In the genomic region with DNA sequence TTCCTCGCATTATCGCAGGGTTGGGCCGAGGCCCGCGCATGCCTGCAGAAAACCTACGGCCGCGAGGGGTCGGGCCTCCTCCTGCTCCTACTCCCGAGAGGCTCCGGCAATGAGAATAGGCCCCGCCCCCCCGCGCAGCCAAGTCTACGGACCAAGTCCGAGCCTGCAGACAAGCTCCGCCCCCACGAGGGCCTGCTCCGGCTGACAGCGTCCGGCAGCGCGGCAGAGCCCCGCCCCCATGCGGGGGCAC, we compare ENCODE assay signal across 7 cellular contexts. TPM values are rescaled to one million over a fixed set of nuclear protein-coding genes. Genes with fewer than 3 reads are reported as not detected.
A peak's percentile ranks its signal among the peaks of the same experiment; 100 is the strongest.
DNase-seq lines count a peak whose midpoint lies in the region; ATAC-seq, FAIRE-seq and TF ChIP-seq lines count a peak whose summit lies in the region.

No MANE protein-coding gene starts in this region.

- ATAC-seq in GM18502 (IDR thresholded peaks at IDR 0.05; ENCODE audit: poor library complexity, unreplicated experiment) (peak; percentile 80), HG03175 (IDR thresholded peaks at IDR 0.05; ENCODE audit: unreplicated experiment) (peak; percentile 73)

- FAIRE-seq in kidney (lab: Jason Lieb, UNC) = peak; percentile 94

- no peaks in the 10 kb centered on the region for H3K9me3 ChIP-seq in kidney (ENCODE audit: control insufficient read depth in 1 of 2, low read length in 2 of 2)

- H3K4me3 ChIP-seq in choroid plexus epithelial cell (ENCODE audit: low read depth, low read length) (peak overlapping the region; percentile 89), kidney (ENCODE audit: low read length in 2 of 2) (peak overlapping the region in 1 of 2 donors; percentile 95)

- intact Hi-C loops in kidney (cut with DNase I) = no loop called here

- peak overlapping the region in 1 of 2 donors; percentile 100 for H3K9ac ChIP-seq in kidney (ENCODE audit: low read length in 2 of 2)

- H3K27ac ChIP-seq in kidney (ENCODE audit: low read depth in 2 of 2, low read length in 2 of 2) = peak overlapping the region; percentile 100

- no peaks in the 10 kb centered on the region for H3K36me3 ChIP-seq in kidney (ENCODE audit: control insufficient read depth in 1 of 2, insufficient read depth in 2 of 2, low read length in 2 of 2)

- peaks cover 19 to 26% of the 10 kb centered on the region in 2 donors for H3K4me1 ChIP-seq in kidney (ENCODE audit: control insufficient read depth in 1 of 2, insufficient read depth in 1 of 2, low read depth in 1 of 2, low read length in 2 of 2)

- peak; percentile 51 for TF ChIP-seq CTCF in choroid plexus epithelial cell (conservative IDR thresholded peaks at IDR 0.05; ENCODE audit: low read depth, low read length)
- TF ChIP-seq CTCF in kidney (IDR thresholded peaks at IDR 0.05; ENCODE audit: borderline replicate concordance, extremely low read depth, insufficient read depth) = peak; percentile 2

- DNase-seq in NCI-H446 treated with DMSO at 0.1 percent for 48 hours (lab: John Stamatoyannopoulos, UW) (peak; percentile 99), choroid plexus epithelial cell (ENCODE audit: low read depth) (peak; percentile 100), kidney (peak; percentile 100)
- DNase-seq in activated CD4-positive, alpha-beta T cell treated with anti-CD3 and anti-CD28 coated beads for 4 hours = peak; percentile 98 to 100
- peak; percentile 100 for DNase-seq in stimulated activated CD4-positive, alpha-beta T cell treated with anti-CD3 and anti-CD28 coated beads, Interleukin-15, amount 100 ng/mL, for 48 hours (ENCODE audit: low read depth in 2 of 2)

RNA-seq across cellular contexts. Expression of gene GPSM3, which starts 3.1 kb away (rescaled TPM):
- total RNA-seq in kidney = 28.1 TPM
- polyA plus RNA-seq in kidney (ENCODE audit: insufficient read depth, low read depth, low replicate concordance) = 6.2 TPM

RNA-seq across cellular contexts. Expression of gene PBX2, which starts 5.6 kb away (rescaled TPM):
- 87.3 TPM for total RNA-seq in kidney
- 34.6 TPM for polyA plus RNA-seq in kidney (ENCODE audit: insufficient read depth, low read depth, low replicate concordance)

RNA-seq across cellular contexts. Expression of gene AGER, which starts 11.5 kb away (rescaled TPM):
- 13.0 TPM for total RNA-seq in kidney
- polyA plus RNA-seq in kidney (ENCODE audit: insufficient read depth, low read depth, low replicate concordance) = 7.1 TPM

RNA-seq across cellular contexts. Expression of gene RNF5, which starts 17.4 kb away (rescaled TPM):
- total RNA-seq in kidney = 74.1 TPM
- 208 TPM for polyA plus RNA-seq in kidney (ENCODE audit: insufficient read depth, low read depth, low replicate concordance)

RNA-seq across cellular contexts. Expression of gene AGPAT1, which starts 19.7 kb away (rescaled TPM):
- 58.9 TPM for total RNA-seq in kidney
- 87.1 TPM for polyA plus RNA-seq in kidney (ENCODE audit: insufficient read depth, low read depth, low replicate concordance)
